In the genomic region with DNA sequence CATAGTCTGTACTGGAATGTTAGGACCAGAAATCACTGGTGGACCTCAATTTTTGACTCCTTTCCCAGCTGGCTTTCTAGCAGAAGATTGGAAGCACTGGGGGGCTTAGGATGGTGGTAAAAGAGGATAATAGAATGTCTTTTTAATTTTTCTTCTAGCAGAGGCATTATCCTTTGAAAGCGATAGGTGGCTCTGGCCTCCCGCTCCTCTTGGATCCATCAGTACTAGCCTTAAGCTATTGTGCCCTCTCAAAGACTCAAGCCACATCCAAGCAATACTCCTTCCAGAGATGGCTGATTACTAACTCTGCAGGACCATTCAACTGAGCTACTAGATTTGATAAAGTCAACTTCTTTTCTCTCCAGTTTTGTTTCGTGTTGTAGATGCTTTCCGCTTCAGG, we compare ENCODE assay signal across 1 cellular context.
TF ChIP-seq lines count a peak whose summit lies in the region.

No MANE protein-coding gene starts in this region.

TF ChIP-seq in WTC11, 78 proteins besides CTCF, POLR2A, EP300 and RAD21 (continued from another document):
- TF ChIP-seq, protein P1, sequence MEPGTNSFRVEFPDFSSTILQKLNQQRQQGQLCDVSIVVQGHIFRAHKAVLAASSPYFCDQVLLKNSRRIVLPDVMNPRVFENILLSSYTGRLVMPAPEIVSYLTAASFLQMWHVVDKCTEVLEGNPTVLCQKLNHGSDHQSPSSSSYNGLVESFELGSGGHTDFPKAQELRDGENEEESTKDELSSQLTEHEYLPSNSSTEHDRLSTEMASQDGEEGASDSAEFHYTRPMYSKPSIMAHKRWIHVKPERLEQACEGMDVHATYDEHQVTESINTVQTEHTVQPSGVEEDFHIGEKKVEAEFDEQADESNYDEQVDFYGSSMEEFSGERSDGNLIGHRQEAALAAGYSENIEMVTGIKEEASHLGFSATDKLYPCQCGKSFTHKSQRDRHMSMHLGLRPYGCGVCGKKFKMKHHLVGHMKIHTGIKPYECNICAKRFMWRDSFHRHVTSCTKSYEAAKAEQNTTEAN (CRISPR knock-in tag; IDR thresholded peaks at IDR 0.05): no peak
- TF ChIP-seq, protein P2, sequence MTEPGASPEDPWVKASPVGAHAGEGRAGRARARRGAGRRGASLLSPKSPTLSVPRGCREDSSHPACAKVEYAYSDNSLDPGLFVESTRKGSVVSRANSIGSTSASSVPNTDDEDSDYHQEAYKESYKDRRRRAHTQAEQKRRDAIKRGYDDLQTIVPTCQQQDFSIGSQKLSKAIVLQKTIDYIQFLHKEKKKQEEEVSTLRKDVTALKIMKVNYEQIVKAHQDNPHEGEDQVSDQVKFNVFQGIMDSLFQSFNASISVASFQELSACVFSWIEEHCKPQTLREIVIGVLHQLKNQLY (CRISPR knock-in tag; IDR thresholded peaks at IDR 0.05): no peak
- TF ChIP-seq GTF2I (CRISPR knock-in tag; conservative IDR thresholded peaks at IDR 0.05): no peak
- TF ChIP-seq MYBL2 (CRISPR knock-in tag; IDR thresholded peaks at IDR 0.05): no peak
- TF ChIP-seq JAZF1 (CRISPR knock-in tag; IDR thresholded peaks at IDR 0.05): no peak
